ENCODE assay signal across 18 cellular contexts in genomic region chr21:44263768-44264167, GRCh38. TPM values are rescaled to one million over a fixed set of nuclear protein-coding genes. Genes with fewer than 3 reads are reported as not detected.
DNase-seq lines count a peak whose midpoint lies in the region; ATAC-seq, FAIRE-seq and TF ChIP-seq lines count a peak whose summit lies in the region.
"Had no signal": no experiment of that assay in that cellular context is flagged by ENCODE, and none has a peak within 500 bp of the region (broad histone marks: within the 10 kb centered on the region; RNA-seq: fewer than 3 reads in every experiment).

No MANE protein-coding gene starts in this region.

- no peaks in the 10 kb centered on the region for H3K9me3 Mint-ChIP-seq in endodermal cell

- no peaks in the 10 kb centered on the region for H3K9me3 ChIP-seq in endodermal cell (ENCODE audit: control insufficient read depth, low read length)
- no peaks in the 10 kb centered on the region for H3K9me3 ChIP-seq in osteoblast (ENCODE audit: low read depth, low read length)

- H3K9ac ChIP-seq in endodermal cell (ENCODE audit: extremely low read depth, low read length, poor library complexity, severe bottlenecking), result peak overlapping the region; percentile 13
- H3K9ac ChIP-seq: GM23248 had no signal

- peaks cover 8% of the 10 kb centered on the region for H3K4me1 Mint-ChIP-seq in endodermal cell

- no peak overlapping the region for H3K4me2 ChIP-seq in osteoblast (ENCODE audit: insufficient read depth, low read length)

- H3K36me3 ChIP-seq in endodermal cell (ENCODE audit: control insufficient read depth, insufficient read depth, low read length) (no peaks in the 10 kb centered on the region), osteoblast (ENCODE audit: insufficient read depth, low read length) (no peaks in the 10 kb centered on the region)

- DNase-seq in D721Med (ENCODE audit: insufficient read length, low spot score) (peak; percentile 79), NCI-H2171 treated with DMSO at 0.1 percent for 48 hours (lab: John Stamatoyannopoulos, UW) (peak; percentile 53), endodermal cell (no peak), osteoblast (ENCODE audit: insufficient read length, low spot score, missing footprints) (peak; percentile 30), KBM-7 (no peak), GM03348 (ENCODE audit: low spot score) (no peak)
- no peak for DNase-seq in activated CD4-positive, alpha-beta T cell treated with anti-CD3 and anti-CD28 coated beads, Interleukin-2, amount 50 U/mL, for 1 hour
- DNase-seq: GM23248, Kasumi-1, NCI-H187 treated with DMSO at 0.1 percent for 48 hours, NCI-H69, SHP77 treated with DMSO at 0.1 percent for 48 hours had no signal

- H3K27me3 Mint-ChIP-seq in endodermal cell (ENCODE audit: insufficient read depth), result no peaks in the 10 kb centered on the region

- no peak overlapping the region for H2AFZ ChIP-seq in osteoblast (ENCODE audit: low read length)
- H2AFZ ChIP-seq: GM23248 had no signal

- WGBS in endodermal cell (ENCODE audit: insufficient coverage in 1 of 2, insufficient read length in 1 of 2), 2 experiments, result 92% methylated on average over 2 of the region's 4 CpGs; no CpG with 5 or more reads in 1 of the 2 experiments

- no peak for FAIRE-seq in D721Med (lab: Jason Lieb, UNC)
- FAIRE-seq: A204.1, GM12892, RCC 7860 had no signal

- no peaks in the 10 kb centered on the region for H3K79me2 ChIP-seq in osteoblast (ENCODE audit: insufficient read depth, low read length)

- peak overlapping the region; percentile 95 for H3K27ac Mint-ChIP-seq in endodermal cell

- H3K36me3 Mint-ChIP-seq in endodermal cell (ENCODE audit: low read depth), result no peaks in the 10 kb centered on the region

- TF ChIP-seq CTCF in D721Med (IDR thresholded peaks at IDR 0.05; ENCODE audit: insufficient read depth, missing control alignments) (no peak), endodermal cell (conservative IDR thresholded peaks at IDR 0.05) (no peak), osteoblast (IDR thresholded peaks at IDR 0.05; ENCODE audit: extremely low read depth, low read depth, low read length) (no peak)

- in situ Hi-C loops in KBM-7 (cut with MboI; ENCODE audit: low pct_unique_long_range_greater_than_20kb, low sequenced_read_pairs), result no loop called here

- no peak overlapping the region for H3K4me3 ChIP-seq in endodermal cell (ENCODE audit: low read length)
- H3K4me3 ChIP-seq in osteoblast (ENCODE audit: insufficient read depth, low read length), result no peak overlapping the region
- H3K4me3 ChIP-seq: GM23248 had no signal

- H3K4me1 ChIP-seq in endodermal cell (ENCODE audit: control insufficient read depth, insufficient read depth, low read length), result peaks cover 8% of the 10 kb centered on the region
- no peaks in the 10 kb centered on the region for H3K4me1 ChIP-seq in osteoblast (ENCODE audit: insufficient read depth, low read length)
- H3K4me1 ChIP-seq: Caco-2 had no signal

- H4K20me1 ChIP-seq in osteoblast (ENCODE audit: insufficient read depth, low read length), result no peaks in the 10 kb centered on the region

- ATAC-seq in GM18498 (IDR thresholded peaks at IDR 0.05; ENCODE audit: unreplicated experiment), result no peak

- H3K27ac ChIP-seq in endodermal cell (ENCODE audit: low read depth, low read length), result peak overlapping the region; percentile 83
- H3K27ac ChIP-seq in osteoblast (ENCODE audit: low read depth, low read length), result no peak overlapping the region
- H3K27ac ChIP-seq: GM23248 had no signal

- no peak overlapping the region for H3K4me3 Mint-ChIP-seq in endodermal cell

- H3K27me3 ChIP-seq in endodermal cell (ENCODE audit: control insufficient read depth, insufficient read depth, low read length, poor library complexity, severe bottlenecking) (no peaks in the 10 kb centered on the region), osteoblast (ENCODE audit: insufficient read depth, low read length) (peaks cover 2% of the 10 kb centered on the region)

RNA-seq across cellular contexts. Expression of gene DNMT3L, which starts 2.1 kb away (rescaled TPM):
- total RNA-seq in endodermal cell (1 to 10 TPM in 1 of 2 donors, not detected in 1; 1.3 TPM), osteoblast (not detected in 2 replicates)
- 0.53 TPM for polyA plus RNA-seq in endodermal cell (2013, experiment 1 of 2)
- polyA plus RNA-seq in endodermal cell (2013, experiment 2 of 2), result not detected
- total RNA-seq: GM23248 had no signal
- polyA plus RNA-seq: GM23248 had no signal

RNA-seq across cellular contexts. Expression of gene AIRE, which starts 21.9 kb away (rescaled TPM):
- total RNA-seq in endodermal cell (1 to 10 TPM; 1.2 to 2.7 TPM), osteoblast (not detected in 2 replicates)
- 0.57 TPM for polyA plus RNA-seq in endodermal cell (2013, experiment 1 of 2)
- 0.46 TPM for polyA plus RNA-seq in endodermal cell (2013, experiment 2 of 2)
- total RNA-seq: Caco-2, GM23248 had no signal
- polyA plus RNA-seq: GM23248 had no signal

RNA-seq across cellular contexts. Expression of gene ICOSLG, which starts 23.0 kb away (rescaled TPM):
- total RNA-seq in endodermal cell, result 1 to 10 TPM; 5.3 to 5.8 TPM
- 1.9 TPM for polyA plus RNA-seq in endodermal cell (2013, experiment 1 of 2)
- 1.1 TPM for polyA plus RNA-seq in endodermal cell (2013, experiment 2 of 2)
- total RNA-seq in osteoblast, result 0.29 TPM in 1 of 2 replicates, not detected in the other
- total RNA-seq: G401 had no signal
- polyA plus RNA-seq: GM23248 had no signal

RNA-seq across cellular contexts. Expression of gene PFKL, which starts 36.1 kb away (rescaled TPM):
- total RNA-seq in endodermal cell (100 to 1,000 TPM; 195 to 198 TPM), osteoblast (93.1 and 114 TPM in 2 replicates)
- 97.2 TPM for polyA plus RNA-seq in endodermal cell (2013, experiment 1 of 2)
- polyA plus RNA-seq in endodermal cell (2013, experiment 2 of 2), result 95.3 TPM

Comparison
In these comparisons a context has a peak if more than half of its experiments do, and no peak if none do; other contexts are left out.
1. DNase-seq: peak in D721Med (single experiment), NCI-H2171 treated with DMSO at 0.1 percent for 48 hours (single experiment) and osteoblast (single experiment); none in endodermal cell (single experiment), KBM-7 (single experiment), GM03348 (single experiment) and activated CD4-positive, alpha-beta T cell treated with anti-CD3 and anti-CD28 coated beads, Interleukin-2, amount 50 U/mL, for 1 hour (single experiment).